1 cellular context compared by ENCODE assay signal in the genomic region with DNA sequence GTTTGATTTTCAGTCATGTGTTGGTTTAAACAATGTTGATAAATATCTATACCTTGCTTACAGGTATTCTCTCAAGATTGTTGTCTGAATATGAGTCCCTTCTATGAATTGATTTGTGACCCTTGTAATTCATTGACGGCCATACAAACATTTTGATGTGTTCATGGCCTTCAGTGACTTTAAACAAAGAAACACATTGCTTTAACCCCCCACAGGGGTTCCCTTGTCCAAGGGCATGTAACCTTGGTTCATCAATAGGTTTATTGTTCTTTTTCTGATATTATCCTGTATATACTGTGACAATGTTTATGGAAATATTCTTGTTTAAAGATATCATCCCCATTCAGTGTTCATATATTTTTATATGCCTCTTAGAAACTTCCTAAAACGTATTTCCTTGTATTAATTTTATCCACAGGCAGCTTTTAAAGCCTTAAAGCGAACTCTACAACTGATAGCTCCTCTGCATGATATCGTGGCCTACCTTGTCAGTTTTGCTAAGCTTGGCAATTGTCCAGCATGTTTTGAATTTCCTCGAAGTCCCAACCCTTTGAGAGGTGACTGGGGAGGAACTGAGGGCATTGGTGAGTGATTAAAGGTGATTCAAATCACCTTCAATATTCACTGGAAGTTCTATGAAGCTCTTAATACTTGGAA.
TF ChIP-seq lines count a peak whose summit lies in the region.

No MANE protein-coding gene starts in this region.

TF ChIP-seq in HepG2, 621 proteins besides CTCF, POLR2A, EP300 and RAD21 (continued from another document):
- TF ChIP-seq, protein P1, sequence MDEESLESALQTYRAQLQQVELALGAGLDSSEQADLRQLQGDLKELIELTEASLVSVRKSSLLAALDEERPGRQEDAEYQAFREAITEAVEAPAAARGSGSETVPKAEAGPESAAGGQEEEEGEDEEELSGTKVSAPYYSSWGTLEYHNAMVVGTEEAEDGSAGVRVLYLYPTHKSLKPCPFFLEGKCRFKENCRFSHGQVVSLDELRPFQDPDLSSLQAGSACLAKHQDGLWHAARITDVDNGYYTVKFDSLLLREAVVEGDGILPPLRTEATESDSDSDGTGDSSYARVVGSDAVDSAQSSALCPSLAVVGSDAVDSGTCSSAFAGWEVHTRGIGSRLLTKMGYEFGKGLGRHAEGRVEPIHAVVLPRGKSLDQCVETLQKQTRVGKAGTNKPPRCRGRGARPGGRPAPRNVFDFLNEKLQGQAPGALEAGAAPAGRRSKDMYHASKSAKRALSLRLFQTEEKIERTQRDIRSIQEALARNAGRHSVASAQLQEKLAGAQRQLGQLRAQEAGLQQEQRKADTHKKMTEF (CRISPR knock-in tag; IDR thresholded peaks at IDR 0.05) = peak; percentile 49; the same call in 1 of the 2 replicates
TF ChIP-seq in HepG2: peak in this region for 43.
